8 cellular contexts compared by ENCODE assay signal in the genomic region with DNA sequence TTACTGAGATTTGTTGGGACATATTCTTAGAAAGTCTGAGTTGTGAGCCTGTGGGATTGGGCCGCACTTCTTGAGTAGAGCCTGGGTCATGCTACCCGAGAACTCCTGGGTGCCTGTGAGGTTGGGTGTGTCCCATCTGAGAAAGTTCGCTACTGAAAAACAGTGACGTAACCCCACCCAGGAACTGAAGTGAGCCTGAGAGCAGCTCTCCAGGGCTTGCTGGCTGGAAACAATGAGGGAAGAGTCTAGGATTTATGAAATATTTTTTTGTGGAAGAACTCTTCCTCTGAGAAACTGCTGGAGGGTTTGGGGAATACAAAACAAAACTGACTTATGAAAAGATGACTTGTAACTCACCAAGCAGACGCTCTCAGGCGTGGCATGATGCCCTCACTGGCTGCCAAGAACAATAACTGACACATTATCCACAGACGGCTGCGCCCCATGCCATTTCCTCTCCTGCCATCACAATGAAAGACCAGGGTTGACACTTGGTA.
DNase-seq lines count a peak whose midpoint lies in the region; ATAC-seq lines count a peak whose summit lies in the region.

No MANE protein-coding gene starts in this region.

- H3K4me1 Mint-ChIP-seq in effector memory CD8-positive, alpha-beta T cell (ENCODE audit: low read depth in 2 of 2) = peaks cover 60 to 79% of the 10 kb centered on the region in 2 donors
- peaks cover 43 to 95% (median 91%) of the 10 kb centered on the region in 4 donors for H3K4me1 Mint-ChIP-seq in naive thymus-derived CD8-positive, alpha-beta T cell

- H3K27me3 Mint-ChIP-seq in effector memory CD8-positive, alpha-beta T cell = no peaks in the 10 kb centered on the region
- peaks cover 0 to 1% (median 0%) of the 10 kb centered on the region in 5 donors for H3K27me3 Mint-ChIP-seq in naive thymus-derived CD8-positive, alpha-beta T cell

- H3K27ac Mint-ChIP-seq in effector memory CD8-positive, alpha-beta T cell = peak overlapping the region; percentile 89 to 98
- H3K27ac Mint-ChIP-seq in naive thymus-derived CD8-positive, alpha-beta T cell = peak overlapping the region; percentile 93 to 99 (median 97)

- H3K4me3 Mint-ChIP-seq in effector memory CD8-positive, alpha-beta T cell = peak overlapping the region; percentile 52 to 80
- H3K4me3 Mint-ChIP-seq in naive thymus-derived CD8-positive, alpha-beta T cell = peak overlapping the region; percentile 64 to 83 (median 76)

- peaks cover 0 to 2% of the 10 kb centered on the region in 2 donors for H3K9me3 Mint-ChIP-seq in effector memory CD8-positive, alpha-beta T cell
- H3K9me3 Mint-ChIP-seq in naive thymus-derived CD8-positive, alpha-beta T cell = no peaks in the 10 kb centered on the region

- POLR2A ChIA-PET in naive thymus-derived CD8-positive, alpha-beta T cell (lab: Charles Lee) = interaction anchor here (17.5 to 23.1 kb wide), 3 partner anchors 6 to 67 kb away, joined by 368 to 684 read pairs (median 684); a partner anchor contains a TSS

- DNase-seq in NCI-H1105 treated with DMSO at 0.1 percent for 48 hours (lab: John Stamatoyannopoulos, UW) = peak; percentile 13
- no peak for DNase-seq in NCI-H1105 (lab: John Stamatoyannopoulos, UW)
- peak; percentile 76 for DNase-seq in NCI-H2081 treated with DMSO at 0.1 percent for 48 hours (lab: John Stamatoyannopoulos, UW)
- peak; percentile 52 to 66 for DNase-seq in activated CD4-positive, alpha-beta T cell treated with anti-CD3 and anti-CD28 coated beads, Interleukin-2, amount 50 U/mL, for 48 hours
- peak; percentile 61 to 75 (median 62) for DNase-seq in effector memory CD8-positive, alpha-beta T cell
- DNase-seq in naive thymus-derived CD8-positive, alpha-beta T cell = peak; percentile 36 to 83 (median 72)
- DNase-seq in GM19238 (ENCODE audit: insufficient read length, low spot score) = no peak

- H3K36me3 Mint-ChIP-seq in effector memory CD8-positive, alpha-beta T cell (ENCODE audit: insufficient read depth) = peaks cover 26% of the 10 kb centered on the region
- H3K36me3 Mint-ChIP-seq in naive thymus-derived CD8-positive, alpha-beta T cell = peaks cover 0 to 2% (median 0%) of the 10 kb centered on the region in 3 donors

- ATAC-seq in effector memory CD8-positive, alpha-beta T cell (replicated peaks) = peak; percentile 78
- ATAC-seq in naive thymus-derived CD8-positive, alpha-beta T cell = peak; percentile 61 to 68
- ATAC-seq in HG03571 (IDR thresholded peaks at IDR 0.05; ENCODE audit: unreplicated experiment) = no peak

Comparison
In these comparisons a context has a peak if more than half of its experiments do, and no peak if none do; other contexts are left out.
1. DNase-seq: peak in NCI-H1105 treated with DMSO at 0.1 percent for 48 hours (single experiment), NCI-H2081 treated with DMSO at 0.1 percent for 48 hours (single experiment), activated CD4-positive, alpha-beta T cell treated with anti-CD3 and anti-CD28 coated beads, Interleukin-2, amount 50 U/mL, for 48 hours (2 of 2), effector memory CD8-positive, alpha-beta T cell (3 of 3) and naive thymus-derived CD8-positive, alpha-beta T cell (10 of 10); none in NCI-H1105 (single experiment) and GM19238 (single experiment).